22 cellular contexts compared by ENCODE assay signal in the genomic region with DNA sequence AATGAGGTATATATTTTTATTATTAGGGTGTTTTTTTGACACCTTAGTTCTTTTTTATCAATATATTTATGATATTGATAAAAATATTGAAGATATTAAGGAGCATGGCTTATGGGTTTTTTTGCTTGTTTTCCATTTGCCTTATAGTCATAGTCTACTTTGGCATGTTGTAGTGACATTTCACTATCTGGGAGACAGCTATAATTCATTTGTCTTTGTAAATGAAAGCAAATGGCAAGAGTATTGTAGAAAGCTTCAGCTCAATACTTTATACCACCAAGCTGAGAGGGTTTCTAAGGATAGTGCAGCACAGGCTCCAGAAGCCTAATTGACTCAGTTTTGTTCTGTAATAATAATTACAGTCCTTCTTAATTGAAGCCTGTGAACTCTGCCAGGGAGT.
DNase-seq lines count a peak whose midpoint lies in the region; ATAC-seq, FAIRE-seq and TF ChIP-seq lines count a peak whose summit lies in the region.
"Had no signal": no experiment of that assay in that cellular context is flagged by ENCODE, and none has a peak within 500 bp of the region (broad histone marks: within the 10 kb centered on the region; RNA-seq: fewer than 3 reads in every experiment).

No MANE protein-coding gene starts in this region.

- TF ChIP-seq RAD21 in SK-N-SH (IDR thresholded peaks at IDR 0.05; ENCODE audit: low read length) (no peak), neural cell (conservative IDR thresholded peaks at IDR 0.05) (no peak)

- H3K36me3 ChIP-seq in SK-N-SH (replicated peaks in 1 of 2; ENCODE audit: control insufficient read depth in 1 of 2, insufficient read depth in 2 of 2, low read length in 1 of 2): no peaks in the 10 kb centered on the region
- H3K36me3 ChIP-seq in neural cell (ENCODE audit: insufficient read depth, low read length): no peaks in the 10 kb centered on the region
- H3K36me3 ChIP-seq: BLaER1 treated with 17β-estradiol and CSF1 and Interleukin-3, amounts not matched to agents 10 nM and 100 nM had no signal

- intact Hi-C loops in activated naive CD4-positive, alpha-beta T cell treated with anti-CD3 and anti-CD28 coated beads for 36 hours (cut with micrococcal nuclease): no loop called here

- no peak for ATAC-seq in SK-N-SH treated with all-trans-retinoic acid at 6 μM for 48 hours
- ATAC-seq in HG02798 (IDR thresholded peaks at IDR 0.05; ENCODE audit: poor library complexity, unreplicated experiment): no peak
- ATAC-seq in HG03432 (IDR thresholded peaks at IDR 0.05; ENCODE audit: unreplicated experiment): no peak
- ATAC-seq: CD8-positive, alpha-beta T cell had no signal

- no peaks in the 10 kb centered on the region for H3K36me3 Mint-ChIP-seq in activated naive CD4-positive, alpha-beta T cell treated with anti-CD3 and anti-CD28 coated beads for 36 hours (ENCODE audit: low read depth)
- H3K36me3 Mint-ChIP-seq: CD8-positive, alpha-beta T cell had no signal

- H3K4me2 ChIP-seq in SK-N-SH (no peak overlapping the region), neural cell (ENCODE audit: low read length) (no peak overlapping the region)
- H3K4me2 ChIP-seq: BLaER1 treated with 17β-estradiol and CSF1 and Interleukin-3, amounts not matched to agents 10 nM and 100 nM had no signal

- TF ChIP-seq CTCF in SK-N-SH (IDR thresholded peaks at IDR 0.05) (no peak), neural cell (IDR thresholded peaks at IDR 0.05; ENCODE audit: poor library complexity, severe bottlenecking) (no peak)

- H3K27ac ChIP-seq in SK-N-SH (ENCODE audit: low read depth in 2 of 2, low read length in 1 of 2) (peak overlapping the region in 1 of 2 experiments; percentile 22; a peak in 1 of 4 replicates), neural cell (ENCODE audit: low read length) (no peak overlapping the region)
- H3K27ac ChIP-seq: BLaER1 treated with 17β-estradiol and CSF1 and Interleukin-3, amounts not matched to agents 10 nM and 100 nM; C4-2B had no signal

- no peaks in the 10 kb centered on the region; the same call in 1 of the 2 replicates for H3K9me3 ChIP-seq in SK-N-SH
- no peaks in the 10 kb centered on the region for H3K9me3 ChIP-seq in neural cell (ENCODE audit: low read length)
- H3K9me3 ChIP-seq: BLaER1 treated with 17β-estradiol and CSF1 and Interleukin-3, amounts not matched to agents 10 nM and 100 nM; Caco-2 had no signal

- no peaks in the 10 kb centered on the region; a peak in 1 of 4 replicates for H3K4me1 ChIP-seq in SK-N-SH (ENCODE audit: control insufficient read depth in 1 of 2, insufficient read depth in 2 of 2, low read depth in 1 of 2, low read length in 1 of 2)
- H3K4me1 ChIP-seq: BLaER1 treated with 17β-estradiol and CSF1 and Interleukin-3, amounts not matched to agents 10 nM and 100 nM; Caco-2 had no signal

- POLR2A ChIA-PET in SK-N-SH (lab: Yijun Ruan, JAX): no interaction called here

- no peak for TF ChIP-seq EP300 in SK-N-SH (IDR thresholded peaks at IDR 0.05; ENCODE audit: borderline replicate concordance in 1 of 2, low read depth in 1 of 2, low read length in 1 of 2)
- peak; percentile 64 for TF ChIP-seq EP300 in neural cell (conservative IDR thresholded peaks at IDR 0.05; ENCODE audit: poor library complexity, severe bottlenecking)

- no peaks in the 10 kb centered on the region for H3K27me3 Mint-ChIP-seq in activated naive CD4-positive, alpha-beta T cell treated with anti-CD3 and anti-CD28 coated beads for 36 hours (ENCODE audit: low read depth)
- H3K27me3 Mint-ChIP-seq: B cell; CD4-positive, alpha-beta T cell had no signal

- H3K4me3 ChIP-seq in SK-N-SH (ENCODE audit: low read depth in 2 of 2, low read length in 1 of 2): no peak overlapping the region
- H3K4me3 ChIP-seq in neural cell (ENCODE audit: low read length): no peak overlapping the region
- H3K4me3 ChIP-seq: BLaER1 treated with 17β-estradiol and CSF1 and Interleukin-3, amounts not matched to agents 10 nM and 100 nM had no signal

- no peak for DNase-seq in SK-N-SH
- no peak for DNase-seq in activated naive CD4-positive, alpha-beta T cell treated with anti-CD3 and anti-CD28 coated beads for 36 hours
- DNase-seq: 8988T; AML-193; Caco-2; Calu3; CD4-positive, alpha-beta T cell; CD8-positive, alpha-beta T cell; DMS79 treated with DMSO at 0.1 percent for 48 hours; GF-D8 had no signal

- H3K9ac ChIP-seq in SK-N-SH: no peak overlapping the region
- H3K9ac ChIP-seq in neural cell (ENCODE audit: low read length): no peak overlapping the region
- H3K9ac ChIP-seq: BLaER1 treated with 17β-estradiol and CSF1 and Interleukin-3, amounts not matched to agents 10 nM and 100 nM had no signal

- peak; percentile 43 for FAIRE-seq in islet of Langerhans (lab: Jason Lieb, UNC)
- FAIRE-seq: A204.1, D721Med, GM12891, GM19239 had no signal

- H3F3A ChIP-seq in SK-N-SH (replicated peaks; ENCODE audit: insufficient read depth) (no peaks in the 10 kb centered on the region), neural cell (ENCODE audit: insufficient read depth, low read length, poor library complexity, severe bottlenecking) (no peaks in the 10 kb centered on the region)

- H3K4me1 Mint-ChIP-seq in activated naive CD4-positive, alpha-beta T cell treated with anti-CD3 and anti-CD28 coated beads for 36 hours (ENCODE audit: low read depth): no peaks in the 10 kb centered on the region
- H3K4me1 Mint-ChIP-seq: B cell had no signal

- H3K9me3 Mint-ChIP-seq in activated naive CD4-positive, alpha-beta T cell treated with anti-CD3 and anti-CD28 coated beads for 36 hours: no peaks in the 10 kb centered on the region
- H3K9me3 Mint-ChIP-seq: CD4-positive, alpha-beta T cell had no signal

- H3K27ac Mint-ChIP-seq in activated naive CD4-positive, alpha-beta T cell treated with anti-CD3 and anti-CD28 coated beads for 36 hours: no peak overlapping the region
- H3K27ac Mint-ChIP-seq: B cell; CD4-positive, alpha-beta T cell; CD8-positive, alpha-beta T cell had no signal

- CTCF ChIA-PET in SK-N-SH (lab: Yijun Ruan, JAX): no interaction called here
- CTCF ChIA-PET in activated naive CD4-positive, alpha-beta T cell treated with anti-CD3 and anti-CD28 coated beads for 36 hours (lab: Charles Lee): no interaction called here

- H3K79me2 ChIP-seq in SK-N-SH (ENCODE audit: insufficient read depth) (no peaks in the 10 kb centered on the region), neural cell (replicated peaks; ENCODE audit: insufficient read depth, low read length) (no peaks in the 10 kb centered on the region)

- no peaks in the 10 kb centered on the region for H3K27me3 ChIP-seq in SK-N-SH (ENCODE audit: insufficient read depth)
- H3K27me3 ChIP-seq in neural cell (ENCODE audit: insufficient read depth, low read depth, low read length): no peaks in the 10 kb centered on the region
- H3K27me3 ChIP-seq: BLaER1 treated with 17β-estradiol and CSF1 and Interleukin-3, amounts not matched to agents 10 nM and 100 nM had no signal

- H3K4me3 Mint-ChIP-seq in activated naive CD4-positive, alpha-beta T cell treated with anti-CD3 and anti-CD28 coated beads for 36 hours: no peak overlapping the region
- H3K4me3 Mint-ChIP-seq: B cell; CD4-positive, alpha-beta T cell; CD8-positive, alpha-beta T cell had no signal

- H3K9me2 ChIP-seq in SK-N-SH (no peaks in the 10 kb centered on the region), neural cell (ENCODE audit: insufficient read depth, low read length) (no peaks in the 10 kb centered on the region)

- no peaks in the 10 kb centered on the region for H4K20me1 ChIP-seq in SK-N-SH (ENCODE audit: insufficient read depth)
- H4K20me1 ChIP-seq in neural cell (ENCODE audit: insufficient read depth): no peaks in the 10 kb centered on the region
- H4K20me1 ChIP-seq: BLaER1 treated with 17β-estradiol and CSF1 and Interleukin-3, amounts not matched to agents 10 nM and 100 nM had no signal

- 0 out of 2 replicates have a peak overlapping the region, but pooled peaks have one; percentile 3 for H2AFZ ChIP-seq in SK-N-SH (ENCODE audit: low read depth)
- no peak overlapping the region for H2AFZ ChIP-seq in neural cell (ENCODE audit: low read depth, low read length)

TF ChIP-seq in SK-N-SH, 30 proteins besides CTCF, POLR2A, EP300 and RAD21 (continues in another document):
- TF ChIP-seq GABPA (IDR thresholded peaks at IDR 0.05; ENCODE audit: low read depth) (no peak), RFX5 (IDR thresholded peaks at IDR 0.05; ENCODE audit: low read length) (no peak), FOXJ3 (CRISPR knock-in tag; IDR thresholded peaks at IDR 0.05) (no peak)
- TF ChIP-seq, protein P1, sequence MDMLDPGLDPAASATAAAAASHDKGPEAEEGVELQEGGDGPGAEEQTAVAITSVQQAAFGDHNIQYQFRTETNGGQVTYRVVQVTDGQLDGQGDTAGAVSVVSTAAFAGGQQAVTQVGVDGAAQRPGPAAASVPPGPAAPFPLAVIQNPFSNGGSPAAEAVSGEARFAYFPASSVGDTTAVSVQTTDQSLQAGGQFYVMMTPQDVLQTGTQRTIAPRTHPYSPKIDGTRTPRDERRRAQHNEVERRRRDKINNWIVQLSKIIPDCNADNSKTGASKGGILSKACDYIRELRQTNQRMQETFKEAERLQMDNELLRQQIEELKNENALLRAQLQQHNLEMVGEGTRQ (IDR thresholded peaks at IDR 0.05; ENCODE audit: borderline replicate concordance, low read depth, low read length): no peak

TF ChIP-seq in SK-N-SH treated with all-trans-retinoic acid at 6 μM for 48 hours, 23 proteins besides CTCF, POLR2A, EP300 and RAD21 (continues in another document):
- TF ChIP-seq GLIS3 (CRISPR knock-in tag; IDR thresholded peaks at IDR 0.05): no peak

TF ChIP-seq in neural cell, 6 proteins besides CTCF, POLR2A, EP300 and RAD21 (continues in another document):
- no peak for TF ChIP-seq MXI1 (conservative IDR thresholded peaks at IDR 0.05; ENCODE audit: poor library complexity, severe bottlenecking)
